In the genomic region with DNA sequence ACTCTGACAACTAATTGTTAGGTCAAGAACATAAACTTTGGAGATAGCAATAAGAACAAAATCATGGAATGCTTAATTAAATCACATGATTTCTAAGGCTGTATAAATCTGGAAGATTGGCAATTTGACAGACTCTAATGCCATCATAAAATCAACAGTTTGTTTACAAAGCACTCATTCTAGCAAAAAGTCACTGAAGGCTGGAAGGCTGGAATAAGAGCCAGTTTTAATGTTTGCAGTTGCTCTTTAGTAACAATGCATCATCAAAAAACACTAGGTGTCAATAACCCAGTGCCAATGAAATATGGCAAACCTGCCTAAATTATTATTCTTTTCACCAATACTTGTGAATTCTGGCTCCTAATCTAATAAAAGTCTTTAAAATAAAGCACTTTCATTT, we compare ENCODE assay signal across 1 cellular context.
TF ChIP-seq lines count a peak whose summit lies in the region.

No MANE protein-coding gene starts in this region.

TF ChIP-seq in HepG2, 621 proteins besides CTCF, POLR2A, EP300 and RAD21 (continued from another document):
- TF ChIP-seq ZNF644 (CRISPR knock-in tag; IDR thresholded peaks at IDR 0.05; ENCODE audit: low read depth) (no peak), ZNF18 (CRISPR knock-in tag; IDR thresholded peaks at IDR 0.05; ENCODE audit: insufficient replicate concordance) (no peak)
- TF ChIP-seq, protein P1, sequence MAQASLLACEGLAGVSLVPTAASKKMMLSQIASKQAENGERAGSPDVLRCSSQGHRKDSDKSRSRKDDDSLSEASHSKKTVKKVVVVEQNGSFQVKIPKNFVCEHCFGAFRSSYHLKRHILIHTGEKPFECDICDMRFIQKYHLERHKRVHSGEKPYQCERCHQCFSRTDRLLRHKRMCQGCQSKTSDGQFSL (CRISPR knock-in tag; IDR thresholded peaks at IDR 0.05), result no peak
- TF ChIP-seq, protein P2, sequence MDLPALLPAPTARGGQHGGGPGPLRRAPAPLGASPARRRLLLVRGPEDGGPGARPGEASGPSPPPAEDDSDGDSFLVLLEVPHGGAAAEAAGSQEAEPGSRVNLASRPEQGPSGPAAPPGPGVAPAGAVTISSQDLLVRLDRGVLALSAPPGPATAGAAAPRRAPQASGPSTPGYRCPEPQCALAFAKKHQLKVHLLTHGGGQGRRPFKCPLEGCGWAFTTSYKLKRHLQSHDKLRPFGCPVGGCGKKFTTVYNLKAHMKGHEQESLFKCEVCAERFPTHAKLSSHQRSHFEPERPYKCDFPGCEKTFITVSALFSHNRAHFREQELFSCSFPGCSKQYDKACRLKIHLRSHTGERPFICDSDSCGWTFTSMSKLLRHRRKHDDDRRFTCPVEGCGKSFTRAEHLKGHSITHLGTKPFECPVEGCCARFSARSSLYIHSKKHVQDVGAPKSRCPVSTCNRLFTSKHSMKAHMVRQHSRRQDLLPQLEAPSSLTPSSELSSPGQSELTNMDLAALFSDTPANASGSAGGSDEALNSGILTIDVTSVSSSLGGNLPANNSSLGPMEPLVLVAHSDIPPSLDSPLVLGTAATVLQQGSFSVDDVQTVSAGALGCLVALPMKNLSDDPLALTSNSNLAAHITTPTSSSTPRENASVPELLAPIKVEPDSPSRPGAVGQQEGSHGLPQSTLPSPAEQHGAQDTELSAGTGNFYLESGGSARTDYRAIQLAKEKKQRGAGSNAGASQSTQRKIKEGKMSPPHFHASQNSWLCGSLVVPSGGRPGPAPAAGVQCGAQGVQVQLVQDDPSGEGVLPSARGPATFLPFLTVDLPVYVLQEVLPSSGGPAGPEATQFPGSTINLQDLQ (CRISPR knock-in tag; IDR thresholded peaks at IDR 0.05), result no peak
TF ChIP-seq in HepG2: peak in this region for 0.
